8 cellular contexts compared by ENCODE assay signal in genomic region chr15:91022832-91023129, GRCh38. TPM values are rescaled to one million over a fixed set of nuclear protein-coding genes. Genes with fewer than 3 reads are reported as not detected.
DNase-seq lines count a peak whose midpoint lies in the region; ATAC-seq, FAIRE-seq and TF ChIP-seq lines count a peak whose summit lies in the region.

No MANE protein-coding gene starts in this region.

- peaks cover 26 to 46% (median 34%) of the 10 kb centered on the region in 4 donors for H3K4me1 Mint-ChIP-seq in CD4-positive, CD25-positive, alpha-beta regulatory T cell
- peaks cover 36% of the 10 kb centered on the region for H3K4me1 Mint-ChIP-seq in nephron

- no peaks in the 10 kb centered on the region for H3K27me3 Mint-ChIP-seq in CD4-positive, CD25-positive, alpha-beta regulatory T cell
- H3K27me3 Mint-ChIP-seq in nephron (ENCODE audit: low read depth) = no peaks in the 10 kb centered on the region

- H3K27me3 ChIP-seq in CD4-positive, CD25-positive, alpha-beta regulatory T cell (ENCODE audit: control insufficient read depth, insufficient read depth, low read length) = no peaks in the 10 kb centered on the region
- no peaks in the 10 kb centered on the region for H3K27me3 ChIP-seq in HL-60 (ENCODE audit: insufficient read depth, poor library complexity, severe bottlenecking)

- peaks cover 6% of the 10 kb centered on the region for H3K36me3 Mint-ChIP-seq in CD4-positive, CD25-positive, alpha-beta regulatory T cell
- H3K36me3 Mint-ChIP-seq in nephron (ENCODE audit: low read depth) = no peaks in the 10 kb centered on the region

- H3K4me3 ChIP-seq in CD4-positive, CD25-positive, alpha-beta regulatory T cell (ENCODE audit: low read depth, low read length) = peak overlapping the region; percentile 96
- H3K4me3 ChIP-seq in HL-60 (replicated peaks; ENCODE audit: insufficient read depth, low read length) (peak overlapping the region; percentile 100), choroid plexus epithelial cell (ENCODE audit: low read depth, low read length) (peak overlapping the region; percentile 98)

- peak overlapping the region; percentile 44 to 99 (median 97) for H3K27ac Mint-ChIP-seq in CD4-positive, CD25-positive, alpha-beta regulatory T cell
- H3K27ac Mint-ChIP-seq in nephron = peak overlapping the region; percentile 81 to 87 (median 85)

- peaks cover 19% of the 10 kb centered on the region for H3K4me1 ChIP-seq in CD4-positive, CD25-positive, alpha-beta regulatory T cell (ENCODE audit: control insufficient read depth, insufficient read depth, low read length, poor library complexity, severe bottlenecking)

- TF ChIP-seq CTCF in HL-60 (IDR thresholded peaks at IDR 0.05; ENCODE audit: insufficient read depth, low read length) (no peak), choroid plexus epithelial cell (conservative IDR thresholded peaks at IDR 0.05; ENCODE audit: low read depth, low read length) (no peak), nephron (IDR thresholded peaks at IDR 0.05; ENCODE audit: unreplicated experiment in 3 of 3) (no peak)

- no peak for ATAC-seq in CD4-positive, CD25-positive, alpha-beta regulatory T cell (ENCODE audit: low read depth in 2 of 2)

- H3K27ac ChIP-seq in CD4-positive, CD25-positive, alpha-beta regulatory T cell (ENCODE audit: insufficient read depth, low read length, poor library complexity, severe bottlenecking) = peak overlapping the region; percentile 73
- H3K27ac ChIP-seq in HL-60 (replicated peaks) = peak overlapping the region; percentile 70

- no peak for DNase-seq in CD4-positive, CD25-positive, alpha-beta regulatory T cell
- DNase-seq in HL-60 (ENCODE audit: low read depth in 1 of 2, low spot score in 1 of 2) (no peak), choroid plexus epithelial cell (ENCODE audit: low read depth) (no peak), NCI-H748 treated with DMSO at 0.1 percent for 48 hours (lab: John Stamatoyannopoulos, UW) (no peak), frontal cortex (ENCODE audit: low spot score in 2 of 2) (no peak), NAMALWA (ENCODE audit: low spot score) (no peak), retina (no peak)

- no peaks in the 10 kb centered on the region for H3K9me3 Mint-ChIP-seq in CD4-positive, CD25-positive, alpha-beta regulatory T cell
- H3K9me3 Mint-ChIP-seq in nephron = no peaks in the 10 kb centered on the region

- FAIRE-seq in frontal cortex (lab: Jason Lieb, UNC) = no peak

- no peaks in the 10 kb centered on the region for H3K9me3 ChIP-seq in CD4-positive, CD25-positive, alpha-beta regulatory T cell (ENCODE audit: control insufficient read depth in 2 of 2, low read length in 2 of 2)

- peak overlapping the region; percentile 92 to 94 (median 94) for H3K4me3 Mint-ChIP-seq in CD4-positive, CD25-positive, alpha-beta regulatory T cell
- H3K4me3 Mint-ChIP-seq in nephron = peak overlapping the region; percentile 89 to 97 (median 92)

- peaks cover 4% of the 10 kb centered on the region for H3K36me3 ChIP-seq in CD4-positive, CD25-positive, alpha-beta regulatory T cell (ENCODE audit: control insufficient read depth, insufficient read depth, low read length)

RNA-seq across cellular contexts. Expression of gene VPS33B, which starts 0.4 kb away (rescaled TPM):
- 22.2 TPM for total RNA-seq in CD4-positive, CD25-positive, alpha-beta regulatory T cell
- polyA plus RNA-seq in CD4-positive, CD25-positive, alpha-beta regulatory T cell = 10 to 100 TPM in 1 of 4 donors, 1 to 10 TPM in 3; 5.5 to 13.1 (median 8.5) TPM
- total RNA-seq in frontal cortex = 15.5 TPM

RNA-seq across cellular contexts. Expression of gene PRC1, which starts 28.4 kb away (rescaled TPM):
- 63.8 TPM for total RNA-seq in CD4-positive, CD25-positive, alpha-beta regulatory T cell
- polyA plus RNA-seq in CD4-positive, CD25-positive, alpha-beta regulatory T cell = 10 to 100 TPM in 1 of 4 donors, 1 to 10 TPM in 3; 2.7 to 10.9 (median 7.5) TPM
- total RNA-seq in frontal cortex = 13.5 TPM
